Comparison of ENCODE assay signal across 18 cellular contexts in genomic region chr13:23588576-23589141, GRCh38. TPM values are rescaled to one million over a fixed set of nuclear protein-coding genes. Genes with fewer than 3 reads are reported as not detected.
A peak's percentile ranks its signal among the peaks of the same experiment; 100 is the strongest.
DNase-seq lines count a peak whose midpoint lies in the region; ATAC-seq and TF ChIP-seq lines count a peak whose summit lies in the region.
"Had no signal": no experiment of that assay in that cellular context is flagged by ENCODE, and none has a peak within 500 bp of the region (broad histone marks: within the 10 kb centered on the region; RNA-seq: fewer than 3 reads in every experiment).

No MANE protein-coding gene starts in this region.

- ATAC-seq in HG02981 (IDR thresholded peaks at IDR 0.05; ENCODE audit: unreplicated experiment) (no peak), GM19452 (IDR thresholded peaks at IDR 0.05; ENCODE audit: unreplicated experiment) (no peak), SK-N-SH treated with all-trans-retinoic acid at 6 μM for 48 hours (no peak)
- ATAC-seq: A549, K562 had no signal

- CTCF ChIA-PET in Caco-2 (lab: Charles Lee), result no interaction called here

- H3K36me3 ChIP-seq in Caco-2 (ENCODE audit: control insufficient read depth, insufficient read depth, low read length), result peaks cover under 1% of the 10 kb centered on the region
- H3K36me3 ChIP-seq: SJSA1 had no signal

- TF ChIP-seq CTCF in Caco-2 (IDR thresholded peaks at IDR 0.05; ENCODE audit: insufficient read depth in 1 of 2, low read depth in 1 of 2, low read length in 1 of 2, severe bottlenecking in 1 of 2, unreplicated experiment in 1 of 2), result no peak
- no peak for TF ChIP-seq CTCF in progenitor cell of endocrine pancreas (IDR thresholded peaks at IDR 0.05; ENCODE audit: unreplicated experiment)

- H3K27ac Mint-ChIP-seq in Caco-2 (ENCODE audit: unreplicated experiment), result peak overlapping the region; percentile 57
- peak overlapping the region; percentile 26 for H3K27ac Mint-ChIP-seq in progenitor cell of endocrine pancreas

- H3K4me1 Mint-ChIP-seq in Caco-2 (ENCODE audit: low read depth, unreplicated experiment) (peaks cover 23% of the 10 kb centered on the region), progenitor cell of endocrine pancreas (ENCODE audit: low read depth) (peaks cover 17% of the 10 kb centered on the region)

- H3K27me3 Mint-ChIP-seq in Caco-2 (ENCODE audit: insufficient read depth, unreplicated experiment), result no peaks in the 10 kb centered on the region
- no peaks in the 10 kb centered on the region for H3K27me3 Mint-ChIP-seq in progenitor cell of endocrine pancreas

- POLR2A ChIA-PET in Caco-2 (lab: Charles Lee), result no interaction called here

- no TSS peak for BruUV-seq in Caco-2 (replicated peaks; lab: Mats Ljungman, UMichigan)

- no peak overlapping the region for H3K4me3 ChIP-seq in Caco-2 (ENCODE audit: low read depth, low read length)
- H3K4me3 ChIP-seq: A549, K562, SJSA1 had no signal

- H3K4me3 Mint-ChIP-seq in Caco-2 (ENCODE audit: unreplicated experiment) (peak overlapping the region; percentile 1), progenitor cell of endocrine pancreas (ENCODE audit: low read depth) (no peak overlapping the region)

- no peak for DNase-seq in Caco-2
- DNase-seq in amniotic epithelial cell (ENCODE audit: low read depth), result peak; percentile 52
- DNase-seq in left kidney (ENCODE audit: low read depth, low spot score), result peak; percentile 46
- DNase-seq in progenitor cell of endocrine pancreas (ENCODE audit: low spot score, unreplicated experiment), result no peak
- DNase-seq in DMS53 treated with DMSO at 0.1 percent for 48 hours (lab: John Stamatoyannopoulos, UW; ENCODE audit: unreplicated experiment), result no peak
- DNase-seq: C1 segment of cervical spinal cord, HCEC 1CT, MV-4-11, NCI-H1436, NCI-H2081, NCI-H510A, NCI-H774 had no signal

- H3K9me3 Mint-ChIP-seq in Caco-2 (ENCODE audit: unreplicated experiment) (no peaks in the 10 kb centered on the region), progenitor cell of endocrine pancreas (ENCODE audit: low read depth) (no peaks in the 10 kb centered on the region)

- no peaks in the 10 kb centered on the region for H3K27me3 ChIP-seq in Caco-2 (replicated peaks; ENCODE audit: control insufficient read depth, insufficient read depth, low read length)
- H3K27me3 ChIP-seq: SJSA1 had no signal

- peaks cover 4% of the 10 kb centered on the region for H3K9me3 ChIP-seq in Caco-2
- H3K9me3 ChIP-seq: A549, SJSA1 had no signal

- peaks cover 47% of the 10 kb centered on the region for H3K36me3 Mint-ChIP-seq in Caco-2 (ENCODE audit: insufficient read depth, unreplicated experiment)
- H3K36me3 Mint-ChIP-seq in progenitor cell of endocrine pancreas (ENCODE audit: insufficient read depth), result peaks cover 12% of the 10 kb centered on the region

- H3K4me1 ChIP-seq in Caco-2, result peaks cover 16% of the 10 kb centered on the region
- H3K4me1 ChIP-seq: A549, SJSA1 had no signal

- intact Hi-C loops in Caco-2 (cut with micrococcal nuclease; ENCODE audit: unreplicated experiment), result no loop called here

TF ChIP-seq in SK-N-SH treated with all-trans-retinoic acid at 6 μM for 48 hours, 23 proteins besides CTCF, POLR2A, EP300 and RAD21:
- TF ChIP-seq SNAI2 (CRISPR knock-in tag; IDR thresholded peaks at IDR 0.05) (no peak), TOX (CRISPR knock-in tag; IDR thresholded peaks at IDR 0.05; ENCODE audit: borderline replicate concordance) (no peak), ZC3H10 (CRISPR knock-in tag; IDR thresholded peaks at IDR 0.05) (no peak), RARB (CRISPR knock-in tag; IDR thresholded peaks at IDR 0.05) (no peak), CREB5 (CRISPR knock-in tag; IDR thresholded peaks at IDR 0.05; ENCODE audit: low read depth) (no peak), POU6F1 (CRISPR knock-in tag; IDR thresholded peaks at IDR 0.05; ENCODE audit: borderline replicate concordance, low read depth) (no peak), ZNF70 (CRISPR knock-in tag; IDR thresholded peaks at IDR 0.05) (no peak), OSR1 (CRISPR knock-in tag; IDR thresholded peaks at IDR 0.05) (no peak), ZNF565 (CRISPR knock-in tag; conservative IDR thresholded peaks at IDR 0.05; ENCODE audit: low read depth) (no peak), ISL1 (CRISPR knock-in tag; IDR thresholded peaks at IDR 0.05) (no peak)
TF ChIP-seq in SK-N-SH treated with all-trans-retinoic acid at 6 μM for 48 hours: peak in this region for 0.

RNA-seq across cellular contexts. Expression of gene TNFRSF19, which starts 18.4 kb away (rescaled TPM):
- total RNA-seq in Caco-2 (2022) (63.4 and 66.4 TPM in 2 replicates), progenitor cell of endocrine pancreas (19.0 and 28.1 TPM in 2 replicates)

Comparison
In these comparisons a context has a peak if more than half of its experiments do, and no peak if none do; other contexts are left out.
1. DNase-seq: peak in amniotic epithelial cell (single experiment) and left kidney (single experiment); none in Caco-2 (0 of 2), progenitor cell of endocrine pancreas (single experiment) and DMS53 treated with DMSO at 0.1 percent for 48 hours (single experiment).